Comparison of ENCODE assay signal across 16 cellular contexts in the genomic region with DNA sequence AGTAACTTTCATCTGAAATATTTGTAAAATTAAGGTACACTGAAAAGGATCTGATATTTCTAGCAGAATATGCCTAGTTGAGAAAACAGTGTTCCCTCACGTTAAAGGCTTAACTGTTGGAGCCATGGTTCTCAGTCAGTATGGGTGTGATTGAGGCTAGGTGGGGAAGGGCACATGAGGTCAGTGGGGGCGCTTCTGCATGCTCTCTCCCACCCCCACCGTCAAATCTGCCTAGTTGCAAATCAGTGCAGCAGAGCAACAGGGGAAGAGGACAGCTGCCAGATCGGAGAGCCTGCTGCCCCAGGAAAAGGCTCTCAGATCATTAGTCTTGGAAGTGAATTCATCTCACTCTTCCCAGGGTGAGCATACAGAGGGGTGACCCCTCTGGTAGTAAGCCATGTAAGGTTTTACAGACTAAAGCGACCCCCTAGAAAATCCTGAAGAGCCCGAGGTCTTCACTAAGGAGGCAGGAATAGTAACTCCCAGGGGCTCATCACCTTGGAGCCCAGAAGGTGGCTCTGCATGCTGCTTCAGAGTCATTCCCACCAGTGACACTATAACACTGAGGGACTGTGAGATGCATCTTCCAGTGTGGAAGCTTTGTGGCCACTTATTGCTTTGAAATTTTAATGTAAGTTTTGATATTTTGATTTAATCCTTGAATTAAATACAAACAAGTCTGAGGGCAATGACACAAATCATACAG.
"Had no signal": no experiment of that assay in that cellular context is flagged by ENCODE, and none has a peak within 500 bp of the region (broad histone marks: within the 10 kb centered on the region; RNA-seq: fewer than 3 reads in every experiment).

No MANE protein-coding gene starts in this region.

- H3K9me3 ChIP-seq: stomach had no signal

- H3K36me3 ChIP-seq: esophagus muscularis mucosa, heart right ventricle, pancreas, stomach had no signal

- H3K27ac Mint-ChIP-seq: activated CD4-positive, alpha-beta memory T cell treated with anti-CD3 and anti-CD28 coated beads, Interleukin-2, amount 10 ng/mL, durations not matched to agents 7 days and 5 days; activated naive CD8-positive, alpha-beta T cell treated with anti-CD3 and anti-CD28 coated beads, Interleukin-2, amount 10 ng/mL, durations not matched to agents 7 days and 5 days; activated T-cell treated with anti-CD3 and anti-CD28 coated beads, Interleukin-2, amount 50 U/mL, for 72 hours; T-helper 2 cell treated with Interferon-gamma antibody and Interleukin-4, amounts not matched to agents 5 μg/mL and 100 μg/mL, for 36 hours had no signal

- H3K36me3 Mint-ChIP-seq: activated naive CD8-positive, alpha-beta T cell treated with anti-CD3 and anti-CD28 coated beads, Interleukin-2, amount 10 ng/mL, durations not matched to agents 7 days and 5 days had no signal

- H3K27ac ChIP-seq: esophagus muscularis mucosa, heart right ventricle, pancreas, stomach had no signal

- H3K4me1 ChIP-seq: esophagus muscularis mucosa, heart right ventricle, pancreas, stomach had no signal

- ATAC-seq: activated T-cell treated with anti-CD3 and anti-CD28 coated beads, Interleukin-2, amount 50 U/mL, for 72 hours; heart right ventricle; pancreas had no signal

- DNase-seq: activated CD4-positive, alpha-beta memory T cell treated with anti-CD3 and anti-CD28 coated beads, Interleukin-2, amount 10 ng/mL, durations not matched to agents 7 days and 5 days; activated gamma-delta T cell treated with Interleukin-2 at 50 U/mL for 16 hours; activated naive CD8-positive, alpha-beta T cell treated with anti-CD3 and anti-CD28 coated beads, Interleukin-2, amount 10 ng/mL, durations not matched to agents 7 days and 5 days; activated T-cell treated with anti-CD3 and anti-CD28 coated beads, Interleukin-2, amount 50 U/mL, for 72 hours; aorta; foreskin fibroblast; heart right ventricle; pancreas; stimulated activated CD4-positive, alpha-beta T cell treated with anti-CD3 and anti-CD28 coated beads, Interleukin-4, amount 100 ng/mL, for 4 hours; stomach had no signal

- H3K4me1 Mint-ChIP-seq: activated CD4-positive, alpha-beta memory T cell treated with anti-CD3 and anti-CD28 coated beads, Interleukin-2, amount 10 ng/mL, durations not matched to agents 7 days and 5 days; activated naive CD8-positive, alpha-beta T cell treated with anti-CD3 and anti-CD28 coated beads, Interleukin-2, amount 10 ng/mL, durations not matched to agents 7 days and 5 days had no signal

- FAIRE-seq: bronchial epithelial cell, colon, keratinocyte, pancreas, urothelium cell line had no signal

- H3K9me3 Mint-ChIP-seq: activated CD4-positive, alpha-beta memory T cell treated with anti-CD3 and anti-CD28 coated beads, Interleukin-2, amount 10 ng/mL, durations not matched to agents 7 days and 5 days; activated naive CD8-positive, alpha-beta T cell treated with anti-CD3 and anti-CD28 coated beads, Interleukin-2, amount 10 ng/mL, durations not matched to agents 7 days and 5 days; activated T-cell treated with anti-CD3 and anti-CD28 coated beads, Interleukin-2, amount 50 U/mL, for 72 hours; T-helper 2 cell treated with Interferon-gamma antibody and Interleukin-4, amounts not matched to agents 5 μg/mL and 100 μg/mL, for 36 hours had no signal

- H3K4me3 Mint-ChIP-seq: activated CD4-positive, alpha-beta memory T cell treated with anti-CD3 and anti-CD28 coated beads, Interleukin-2, amount 10 ng/mL, durations not matched to agents 7 days and 5 days; activated naive CD8-positive, alpha-beta T cell treated with anti-CD3 and anti-CD28 coated beads, Interleukin-2, amount 10 ng/mL, durations not matched to agents 7 days and 5 days; activated T-cell treated with anti-CD3 and anti-CD28 coated beads, Interleukin-2, amount 50 U/mL, for 72 hours; T-helper 2 cell treated with Interferon-gamma antibody and Interleukin-4, amounts not matched to agents 5 μg/mL and 100 μg/mL, for 36 hours had no signal

- H3K4me3 ChIP-seq: esophagus muscularis mucosa, heart right ventricle, pancreas, stomach had no signal

- H3K27me3 ChIP-seq: pancreas had no signal
